1 cellular context compared by ENCODE assay signal in genomic region chr4:173046818-173047217, GRCh38.
TF ChIP-seq lines count a peak whose summit lies in the region.

No MANE protein-coding gene starts in this region.

TF ChIP-seq in SK-N-SH treated with all-trans-retinoic acid at 6 μM for 48 hours, 23 proteins besides CTCF, POLR2A, EP300 and RAD21 (continued from another document):
- no peak for TF ChIP-seq POU6F1 (CRISPR knock-in tag; IDR thresholded peaks at IDR 0.05; ENCODE audit: borderline replicate concordance, low read depth)
- TF ChIP-seq SNAI2 (CRISPR knock-in tag; IDR thresholded peaks at IDR 0.05) = no peak
- TF ChIP-seq ISL1 (CRISPR knock-in tag; IDR thresholded peaks at IDR 0.05) = no peak
- TF ChIP-seq ZNF70 (CRISPR knock-in tag; IDR thresholded peaks at IDR 0.05) = no peak
